25 cellular contexts compared by ENCODE assay signal in the genomic region with DNA sequence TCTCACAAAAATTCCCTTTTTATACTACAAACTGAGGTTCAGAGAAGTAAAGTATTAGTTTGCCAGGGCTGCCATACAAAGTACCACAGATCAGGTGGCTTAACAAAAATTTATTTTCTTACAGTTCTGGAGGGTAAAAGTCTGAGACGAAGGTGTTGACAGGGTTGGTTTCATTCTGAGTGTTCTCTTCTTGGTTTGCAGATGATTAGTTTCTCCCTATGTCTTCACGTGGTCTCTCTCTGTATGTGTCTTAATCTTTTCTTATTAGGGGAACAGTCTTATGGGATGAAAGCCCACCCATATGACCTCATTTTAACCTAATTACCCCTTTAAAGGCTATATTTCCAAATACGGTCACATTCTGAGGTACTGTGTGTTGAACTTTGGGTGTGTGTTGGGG.
"Had no signal": no experiment of that assay in that cellular context is flagged by ENCODE, and none has a peak within 500 bp of the region (broad histone marks: within the 10 kb centered on the region; RNA-seq: fewer than 3 reads in every experiment).

No MANE protein-coding gene starts in this region.

- H3K4me1 ChIP-seq: ascending aorta, body of pancreas had no signal

- ATAC-seq: activated CD4-positive, CD25-positive, alpha-beta regulatory T cell treated with anti-CD3 and anti-CD28 coated beads, Interleukin-2, amount 50 U/mL, for 24 hours; activated CD8-positive, alpha-beta memory T cell treated with anti-CD3 and anti-CD28 coated beads, Interleukin-2, amount 10 ng/mL, durations not matched to agents 7 days and 5 days; activated naive CD4-positive, alpha-beta T cell treated with anti-CD3 and anti-CD28 coated beads, Interleukin-2, amount 50 U/mL, for 72 hours; activated naive CD8-positive, alpha-beta T cell treated with anti-CD3 and anti-CD28 coated beads, Interleukin-2, amount 50 U/mL, for 24 hours; body of pancreas; PC-3 had no signal

- H3K9me3 ChIP-seq: ascending aorta, body of pancreas had no signal

- H3K27ac ChIP-seq: ascending aorta, body of pancreas, coronary artery had no signal

- H3K27me3 Mint-ChIP-seq: activated CD8-positive, alpha-beta memory T cell treated with anti-CD3 and anti-CD28 coated beads, Interleukin-2, amount 10 ng/mL, durations not matched to agents 7 days and 5 days; activated naive CD8-positive, alpha-beta T cell treated with anti-CD3 and anti-CD28 coated beads, Interleukin-2, amount 50 U/mL, for 24 hours; activated T-cell treated with anti-CD3 and anti-CD28 coated beads, Interleukin-2, amount 50 U/mL, for 24 hours had no signal

- H3K27me3 ChIP-seq: ascending aorta, body of pancreas had no signal

- H3K36me3 Mint-ChIP-seq: activated CD8-positive, alpha-beta memory T cell treated with anti-CD3 and anti-CD28 coated beads, Interleukin-2, amount 10 ng/mL, durations not matched to agents 7 days and 5 days; activated naive CD4-positive, alpha-beta T cell treated with anti-CD3 and anti-CD28 coated beads, Interleukin-2, amount 50 U/mL, for 72 hours had no signal

- H3K4me3 Mint-ChIP-seq: activated CD8-positive, alpha-beta memory T cell treated with anti-CD3 and anti-CD28 coated beads, Interleukin-2, amount 10 ng/mL, durations not matched to agents 7 days and 5 days; activated naive CD8-positive, alpha-beta T cell treated with anti-CD3 and anti-CD28 coated beads, Interleukin-2, amount 50 U/mL, for 24 hours; activated T-cell treated with anti-CD3 and anti-CD28 coated beads, Interleukin-2, amount 50 U/mL, for 24 hours; T-helper 1 cell treated with Interleukin-12 subunit alpha and Interleukin-12 subunit beta and Interleukin-4 antibody, amounts not matched to agents 30 μg/mL and 1 μg/mL, for 36 hours had no signal

- H3K4me1 Mint-ChIP-seq: activated CD8-positive, alpha-beta memory T cell treated with anti-CD3 and anti-CD28 coated beads, Interleukin-2, amount 10 ng/mL, durations not matched to agents 7 days and 5 days; activated naive CD8-positive, alpha-beta T cell treated with anti-CD3 and anti-CD28 coated beads, Interleukin-2, amount 50 U/mL, for 24 hours had no signal

- H3K36me3 ChIP-seq: ascending aorta had no signal

- H3K4me3 ChIP-seq: ascending aorta, body of pancreas, coronary artery had no signal

- FAIRE-seq: bronchial epithelial cell, RCC 7860 had no signal

- H3K9me3 Mint-ChIP-seq: activated naive CD8-positive, alpha-beta T cell treated with anti-CD3 and anti-CD28 coated beads, Interleukin-2, amount 50 U/mL, for 24 hours; T-helper 1 cell treated with Interleukin-12 subunit alpha and Interleukin-12 subunit beta and Interleukin-4 antibody, amounts not matched to agents 30 μg/mL and 1 μg/mL, for 36 hours had no signal

- DNase-seq: activated CD4-positive, alpha-beta T cell treated with anti-CD3 and anti-CD28 coated beads for 48 hours; activated CD4-positive, alpha-beta T cell treated with anti-CD3 and anti-CD28 coated beads, Interleukin-2, amount 50 U/mL, for 48 hours; activated CD8-positive, alpha-beta memory T cell treated with anti-CD3 and anti-CD28 coated beads, Interleukin-2, amount 10 ng/mL, durations not matched to agents 7 days and 5 days; activated effector memory CD4-positive, alpha-beta T cell treated with anti-CD3 and anti-CD28 coated beads, Interleukin-2, amount 50 U/mL, for 16 hours; activated naive CD4-positive, alpha-beta T cell treated with Interleukin-2 at 50 U/mL for 16 hours; activated naive CD8-positive, alpha-beta T cell treated with anti-CD3 and anti-CD28 coated beads, Interleukin-2, amount 50 U/mL, for 24 hours; activated T-cell treated with anti-CD3 and anti-CD28 coated beads, Interleukin-2, amount 50 U/mL, for 24 hours; amniotic stem cell; body of pancreas; central memory CD4-positive, alpha-beta T cell; NCI-H1105; NCI-H1436; NCI-H187; NCI-H2081 treated with DMSO at 0.1 percent for 48 hours; NCI-H446; NCI-H524; PC-3; SHP77 treated with DMSO at 0.1 percent for 48 hours had no signal
